Comparison of ENCODE assay signal across 8 cellular contexts in genomic region chr21:43728467-43729390, GRCh38. TPM values are rescaled to one million over a fixed set of nuclear protein-coding genes. Genes with fewer than 3 reads are reported as not detected.
DNase-seq lines count a peak whose midpoint lies in the region; ATAC-seq and TF ChIP-seq lines count a peak whose summit lies in the region.

No MANE protein-coding gene starts in this region.

- H3K9me3 Mint-ChIP-seq in activated B cell treated with CpG ODN at 0.5 μM for 24 hours = no peaks in the 10 kb centered on the region

- no peak for TF ChIP-seq CTCF in activated B cell treated with CpG ODN at 0.5 μM for 24 hours (IDR thresholded peaks at IDR 0.05)
- TF ChIP-seq CTCF in cardiac fibroblast (IDR thresholded peaks at IDR 0.05; ENCODE audit: low read depth, low read length) = no peak

- H3K4me3 ChIP-seq in cardiac fibroblast (replicated peaks in 1 of 2; ENCODE audit: low read depth in 2 of 2, low read length in 2 of 2) (peak overlapping the region; percentile 48 to 55), skeletal muscle tissue (ENCODE audit: low read length in 3 of 3) (peak overlapping the region; percentile 66 to 72 (median 71))

- DNase-seq in NCI-H2107 (lab: John Stamatoyannopoulos, UW) (peak; percentile 51), activated B cell treated with CpG ODN at 0.5 μM for 24 hours (peak; percentile 69), cardiac fibroblast (ENCODE audit: low read depth in 2 of 2) (peak; percentile 98 to 99), iPS-NIHi11 (ENCODE audit: low spot score) (peak; percentile 88), NCI-H345 (lab: John Stamatoyannopoulos, UW) (no peak)

- no peaks in the 10 kb centered on the region for H3K9me3 ChIP-seq in skeletal muscle tissue (ENCODE audit: control insufficient read depth in 3 of 3, low read length in 3 of 3)

- H3K4me1 Mint-ChIP-seq in activated B cell treated with CpG ODN at 0.5 μM for 24 hours = peaks cover 54% of the 10 kb centered on the region

- H3K9ac ChIP-seq in skeletal muscle tissue (ENCODE audit: low read depth in 1 of 3, low read length in 3 of 3) = peak overlapping the region; percentile 27 to 73 (median 51)

- peaks cover 9% of the 10 kb centered on the region for H3K36me3 Mint-ChIP-seq in activated B cell treated with CpG ODN at 0.5 μM for 24 hours (ENCODE audit: low read depth)

- CTCF ChIA-PET in activated B cell treated with CpG ODN at 0.5 μM for 24 hours (lab: Charles Lee) = interaction anchor here (1.0 to 1.4 kb wide), 4 partner anchors 9 to 246 kb away, joined by 3 to 7 read pairs (median 4); partner anchors contain the start of gene PDXK

- H3K36me3 ChIP-seq in skeletal muscle tissue (ENCODE audit: control insufficient read depth in 3 of 3, insufficient read depth in 3 of 3, low read length in 3 of 3) = no peaks in the 10 kb centered on the region

- H3K4me3 Mint-ChIP-seq in activated B cell treated with CpG ODN at 0.5 μM for 24 hours = peak overlapping the region; percentile 88

- no peaks in the 10 kb centered on the region for H3K27me3 ChIP-seq in skeletal muscle tissue (ENCODE audit: control insufficient read depth in 3 of 3, insufficient read depth in 3 of 3, low read length in 3 of 3)

- POLR2A ChIA-PET in activated B cell treated with CpG ODN at 0.5 μM for 24 hours (lab: Charles Lee) = interaction anchor here (0.6 to 2.7 kb wide), 6 partner anchors 9 to 69 kb away, joined by 3 to 21 read pairs (median 10); partner anchors contain the start of genes HSF2BP, PDXK and RRP1B

- no peaks in the 10 kb centered on the region for H3K27me3 Mint-ChIP-seq in activated B cell treated with CpG ODN at 0.5 μM for 24 hours

- peak overlapping the region; percentile 75 for H3K27ac ChIP-seq in skeletal muscle tissue (ENCODE audit: low read depth, low read length)

- peaks cover 45 to 55% (median 49%) of the 10 kb centered on the region in 3 donors for H3K4me1 ChIP-seq in skeletal muscle tissue (ENCODE audit: control insufficient read depth in 3 of 3, insufficient read depth in 3 of 3, low read length in 3 of 3)

- peak overlapping the region; percentile 82 for H3K27ac Mint-ChIP-seq in activated B cell treated with CpG ODN at 0.5 μM for 24 hours

- intact Hi-C loops in activated B cell treated with CpG ODN at 0.5 μM for 24 hours (cut with micrococcal nuclease) = loop anchor here (1.0 to 5.0 kb wide), 2 partner anchors 9 to 139 kb away; partner anchors contain the start of genes AGPAT3 and PDXK

- ATAC-seq in GM18499 (IDR thresholded peaks at IDR 0.05; ENCODE audit: insufficient read depth, unreplicated experiment) (peak; percentile 41), HG02870 (IDR thresholded peaks at IDR 0.05; ENCODE audit: unreplicated experiment) (peak; percentile 58), activated B cell treated with CpG ODN at 0.5 μM for 24 hours (ENCODE audit: low read depth) (peak; percentile 75)

RNA-seq across cellular contexts. Expression of gene PDXK, which starts 9.8 kb away (rescaled TPM):
- total RNA-seq in activated B cell treated with CpG ODN at 0.5 μM for 24 hours = 45.2 and 54.2 TPM in 2 replicates
- total RNA-seq in skeletal muscle tissue = 12.5 TPM

RNA-seq across cellular contexts. Expression of gene CSTB, which starts 47.4 kb away (rescaled TPM):
- total RNA-seq in activated B cell treated with CpG ODN at 0.5 μM for 24 hours (16.0 and 17.1 TPM in 2 replicates), skeletal muscle tissue (6.3 TPM)
